1 cellular context compared by ENCODE assay signal in genomic region chr1:225896937-225897549, GRCh38.
TF ChIP-seq lines count a peak whose summit lies in the region.

No MANE protein-coding gene starts in this region.

TF ChIP-seq in HepG2, 621 proteins besides CTCF, POLR2A, EP300 and RAD21 (continues in another document):
- TF ChIP-seq POGZ (CRISPR knock-in tag; IDR thresholded peaks at IDR 0.05), result no peak
- TF ChIP-seq MTF2 (CRISPR knock-in tag; IDR thresholded peaks at IDR 0.05; ENCODE audit: borderline replicate concordance), result no peak
- TF ChIP-seq RFX3 (CRISPR knock-in tag; IDR thresholded peaks at IDR 0.05), result no peak
- TF ChIP-seq ZNF570 (CRISPR knock-in tag; IDR thresholded peaks at IDR 0.05; ENCODE audit: borderline replicate concordance), result no peak
- no peak for TF ChIP-seq ZNF407 (CRISPR knock-in tag; IDR thresholded peaks at IDR 0.05; ENCODE audit: not compliant biosample characterization)
- TF ChIP-seq ETV6 (CRISPR knock-in tag; conservative IDR thresholded peaks at IDR 0.05), result no peak
- no peak for TF ChIP-seq ZNF253 (CRISPR knock-in tag; IDR thresholded peaks at IDR 0.05; ENCODE audit: borderline replicate concordance)
- no peak for TF ChIP-seq GATA4 (IDR thresholded peaks at IDR 0.05; ENCODE audit: borderline replicate concordance, low read depth)
- no peak; the same call in 1 of the 2 replicates for TF ChIP-seq HNF4A (CRISPR knock-in tag; IDR thresholded peaks at IDR 0.05)
- TF ChIP-seq ZMAT5 (CRISPR knock-in tag; IDR thresholded peaks at IDR 0.05; ENCODE audit: borderline replicate concordance, low read depth), result no peak
- TF ChIP-seq SALL1 (CRISPR knock-in tag; IDR thresholded peaks at IDR 0.05), result peak; percentile 64
- TF ChIP-seq SP140L (CRISPR knock-in tag; IDR thresholded peaks at IDR 0.05; ENCODE audit: borderline replicate concordance), result no peak
- TF ChIP-seq FOXP4 (CRISPR knock-in tag; IDR thresholded peaks at IDR 0.05), result peak; percentile 59
- TF ChIP-seq FOXP1 (IDR thresholded peaks at IDR 0.05), result no peak
- TF ChIP-seq FOXP1 (CRISPR knock-in tag; IDR thresholded peaks at IDR 0.05), result peak; percentile 38; the same call in 1 of the 2 replicates
- TF ChIP-seq CENPX (CRISPR knock-in tag; IDR thresholded peaks at IDR 0.05), result no peak
- TF ChIP-seq DRAP1 (CRISPR knock-in tag; IDR thresholded peaks at IDR 0.05), result peak; percentile 51
- no peak for TF ChIP-seq ZNF318 (CRISPR knock-in tag; IDR thresholded peaks at IDR 0.05)
- no peak for TF ChIP-seq ZNF335 (CRISPR knock-in tag; IDR thresholded peaks at IDR 0.05)
- no peak for TF ChIP-seq LBX2 (CRISPR knock-in tag; IDR thresholded peaks at IDR 0.05; ENCODE audit: borderline replicate concordance)
- no peak for TF ChIP-seq SSRP1 (CRISPR knock-in tag; IDR thresholded peaks at IDR 0.05)
- no peak for TF ChIP-seq RBM22 (optimal IDR thresholded peaks at IDR 0.05; ENCODE audit: low read length)
- no peak for TF ChIP-seq JUND (CRISPR knock-in tag; IDR thresholded peaks at IDR 0.05)
- TF ChIP-seq KLF11 (CRISPR knock-in tag; IDR thresholded peaks at IDR 0.05), result no peak
- no peak for TF ChIP-seq PLSCR1 (CRISPR knock-in tag; IDR thresholded peaks at IDR 0.05; ENCODE audit: borderline replicate concordance)
- no peak for TF ChIP-seq USF2 (IDR thresholded peaks at IDR 0.05; ENCODE audit: low read depth, low read length)
- TF ChIP-seq USF2 (CRISPR knock-in tag; IDR thresholded peaks at IDR 0.05; ENCODE audit: borderline replicate concordance), result no peak
- no peak for TF ChIP-seq NKX3-1 (CRISPR knock-in tag; IDR thresholded peaks at IDR 0.05)
- no peak for TF ChIP-seq MBNL3 (CRISPR knock-in tag; conservative IDR thresholded peaks at IDR 0.05)
- TF ChIP-seq SYNCRIP (IDR thresholded peaks at IDR 0.05; ENCODE audit: insufficient read depth, low read depth, low read length), result no peak
- TF ChIP-seq ZNF709 (CRISPR knock-in tag; IDR thresholded peaks at IDR 0.05), result no peak
- no peak for TF ChIP-seq ZNF878 (CRISPR knock-in tag; IDR thresholded peaks at IDR 0.05)
- TF ChIP-seq ZFY (CRISPR knock-in tag; IDR thresholded peaks at IDR 0.05), result 0 out of 2 replicates have a peak, but pooled peaks have one; percentile 32
- TF ChIP-seq ETS1 (CRISPR knock-in tag; IDR thresholded peaks at IDR 0.05), result no peak
